ENCODE assay signal across 10 cellular contexts in genomic region chr16:11794991-11795886, GRCh38. TPM values are rescaled to one million over a fixed set of nuclear protein-coding genes. Genes with fewer than 3 reads are reported as not detected.
DNase-seq lines count a peak whose midpoint lies in the region; ATAC-seq, FAIRE-seq and TF ChIP-seq lines count a peak whose summit lies in the region.
"Had no signal": no experiment of that assay in that cellular context is flagged by ENCODE, and none has a peak within 500 bp of the region (broad histone marks: within the 10 kb centered on the region; RNA-seq: fewer than 3 reads in every experiment).

No MANE protein-coding gene starts in this region.

- H3K27me3 Mint-ChIP-seq in activated T-cell treated with anti-CD3 and anti-CD28 coated beads, Interleukin-2, amount 50 U/mL, for 72 hours (ENCODE audit: low read depth), result no peaks in the 10 kb centered on the region
- H3K27me3 Mint-ChIP-seq in activated T-helper 2 cell treated with anti-CD3 and anti-CD28 coated beads, Interferon-gamma antibody, Interleukin-2, Interleukin-4, amounts not matched to agents 10 μg/mL and 5 μg/mL and 100 μg/mL, durations not matched to agents 14 hours and 24 hours and 36 hours (ENCODE audit: low read depth), result no peaks in the 10 kb centered on the region

- H3K36me3 Mint-ChIP-seq in activated T-cell treated with anti-CD3 and anti-CD28 coated beads, Interleukin-2, amount 50 U/mL, for 72 hours (ENCODE audit: insufficient read depth in 2 of 2), result peaks cover 12 to 22% of the 10 kb centered on the region in 2 donors
- H3K36me3 Mint-ChIP-seq in activated T-helper 2 cell treated with anti-CD3 and anti-CD28 coated beads, Interferon-gamma antibody, Interleukin-2, Interleukin-4, amounts not matched to agents 10 μg/mL and 5 μg/mL and 100 μg/mL, durations not matched to agents 14 hours and 24 hours and 36 hours (ENCODE audit: low read depth), result peaks cover 69% of the 10 kb centered on the region

- H3K4me1 Mint-ChIP-seq in activated T-cell treated with anti-CD3 and anti-CD28 coated beads, Interleukin-2, amount 50 U/mL, for 72 hours (ENCODE audit: low read depth), result peaks cover 85% of the 10 kb centered on the region
- H3K4me1 Mint-ChIP-seq in activated T-helper 2 cell treated with anti-CD3 and anti-CD28 coated beads, Interferon-gamma antibody, Interleukin-2, Interleukin-4, amounts not matched to agents 10 μg/mL and 5 μg/mL and 100 μg/mL, durations not matched to agents 14 hours and 24 hours and 36 hours (ENCODE audit: low read depth), result peaks cover 75% of the 10 kb centered on the region

- no peak for ATAC-seq in activated T-cell treated with anti-CD3 and anti-CD28 coated beads, Interleukin-2, amount 50 U/mL, for 72 hours (replicated peaks in 1 of 2)
- ATAC-seq in GM19328 (IDR thresholded peaks at IDR 0.05; ENCODE audit: unreplicated experiment), result no peak

- H3K27me3 ChIP-seq in thymus (ENCODE audit: control insufficient read depth, insufficient read depth), result no peaks in the 10 kb centered on the region

- H3K4me3 Mint-ChIP-seq in activated T-cell treated with anti-CD3 and anti-CD28 coated beads, Interleukin-2, amount 50 U/mL, for 72 hours, result peak overlapping the region; percentile 80 to 94
- peak overlapping the region; percentile 86 for H3K4me3 Mint-ChIP-seq in activated T-helper 2 cell treated with anti-CD3 and anti-CD28 coated beads, Interferon-gamma antibody, Interleukin-2, Interleukin-4, amounts not matched to agents 10 μg/mL and 5 μg/mL and 100 μg/mL, durations not matched to agents 14 hours and 24 hours and 36 hours (ENCODE audit: low read depth)

- H3K27ac ChIP-seq in kidney (ENCODE audit: low read depth in 2 of 2, low read length in 2 of 2), result peak overlapping the region; percentile 87 to 98
- peak overlapping the region; percentile 65 for H3K27ac ChIP-seq in thymus (ENCODE audit: low read depth)

- H3K9me3 Mint-ChIP-seq in activated T-cell treated with anti-CD3 and anti-CD28 coated beads, Interleukin-2, amount 50 U/mL, for 72 hours, result no peaks in the 10 kb centered on the region
- H3K9me3 Mint-ChIP-seq in activated T-helper 2 cell treated with anti-CD3 and anti-CD28 coated beads, Interferon-gamma antibody, Interleukin-2, Interleukin-4, amounts not matched to agents 10 μg/mL and 5 μg/mL and 100 μg/mL, durations not matched to agents 14 hours and 24 hours and 36 hours, result no peaks in the 10 kb centered on the region

- FAIRE-seq in kidney (lab: Jason Lieb, UNC), result no peak

- H3K9me3 ChIP-seq in kidney (ENCODE audit: control insufficient read depth in 1 of 2, low read length in 2 of 2), result no peaks in the 10 kb centered on the region
- H3K9me3 ChIP-seq in thymus (ENCODE audit: control insufficient read depth), result no peaks in the 10 kb centered on the region

- peak overlapping the region; percentile 71 to 81 for H3K4me3 ChIP-seq in kidney (ENCODE audit: low read length in 2 of 2)
- peak overlapping the region; percentile 99 for H3K4me3 ChIP-seq in thymus (ENCODE audit: low read length)

- peak overlapping the region; percentile 99 for H3K27ac Mint-ChIP-seq in activated T-cell treated with anti-CD3 and anti-CD28 coated beads, Interleukin-2, amount 50 U/mL, for 72 hours
- H3K27ac Mint-ChIP-seq in activated T-helper 2 cell treated with anti-CD3 and anti-CD28 coated beads, Interferon-gamma antibody, Interleukin-2, Interleukin-4, amounts not matched to agents 10 μg/mL and 5 μg/mL and 100 μg/mL, durations not matched to agents 14 hours and 24 hours and 36 hours, result peak overlapping the region; percentile 92

- H3K4me1 ChIP-seq in kidney (ENCODE audit: control insufficient read depth in 1 of 2, insufficient read depth in 1 of 2, low read depth in 1 of 2, low read length in 2 of 2) (peaks cover 40 to 42% of the 10 kb centered on the region in 2 donors), thymus (ENCODE audit: control insufficient read depth, insufficient read depth, low read length) (peaks cover 58% of the 10 kb centered on the region)

- DNase-seq in activated T-cell treated with anti-CD3 and anti-CD28 coated beads, Interleukin-2, amount 50 U/mL, for 72 hours, result no peak
- DNase-seq in activated T-cell treated with anti-CD3 and anti-CD28 coated beads, Interleukin-2, amount 50 U/mL, for 1 hour, result no peak
- DNase-seq in activated T-helper 2 cell treated with anti-CD3 and anti-CD28 coated beads, Interferon-gamma antibody, Interleukin-2, Interleukin-4, amounts not matched to agents 10 μg/mL and 5 μg/mL and 100 μg/mL, durations not matched to agents 14 hours and 24 hours and 36 hours (ENCODE audit: low spot score), result no peak
- no peak for DNase-seq in kidney
- no peak for DNase-seq in NCI-H146 treated with DMSO at 0.1 percent for 48 hours (lab: John Stamatoyannopoulos, UW; ENCODE audit: unreplicated experiment)
- no peak for DNase-seq in NCI-H146 (lab: John Stamatoyannopoulos, UW)
- DNase-seq: effector CD8-positive, alpha-beta T cell; GDM1 had no signal

- H3K9ac ChIP-seq in kidney (ENCODE audit: low read length in 2 of 2), result peak overlapping the region in 1 of 2 donors; percentile 90

- WGBS in thymus, result 96% methylated on average over 21 of the region's 21 CpGs

- intact Hi-C loops in activated T-helper 2 cell treated with anti-CD3 and anti-CD28 coated beads, Interferon-gamma antibody, Interleukin-2, Interleukin-4, amounts not matched to agents 10 μg/mL and 5 μg/mL and 100 μg/mL, durations not matched to agents 14 hours and 24 hours and 36 hours (cut with micrococcal nuclease), result loop anchor here (5.0 to 10.0 kb wide), 4 partner anchors 117 to 853 kb away; partner anchors contain the start of genes CLEC16A, DEXI and SOCS1
- intact Hi-C loops in kidney (cut with DNase I), result no loop called here

- H3K36me3 ChIP-seq in kidney (ENCODE audit: control insufficient read depth in 1 of 2, insufficient read depth in 2 of 2, low read length in 2 of 2) (peaks cover 0 to 3% of the 10 kb centered on the region in 2 donors), thymus (ENCODE audit: control insufficient read depth, insufficient read depth) (no peaks in the 10 kb centered on the region)

- no peak for TF ChIP-seq CTCF in kidney (IDR thresholded peaks at IDR 0.05; ENCODE audit: borderline replicate concordance, extremely low read depth, insufficient read depth)

RNA-seq across cellular contexts. Expression of gene ZC3H7A, which starts 1.8 kb away (rescaled TPM):
- 100 to 1,000 TPM in 1 of 2 donors, 10 to 100 TPM in 1; 96.3 to 105 TPM for total RNA-seq in activated T-cell treated with anti-CD3 and anti-CD28 coated beads, Interleukin-2, amount 50 U/mL, for 72 hours
- total RNA-seq in activated T-helper 2 cell treated with anti-CD3 and anti-CD28 coated beads, Interferon-gamma antibody, Interleukin-2, Interleukin-4, amounts not matched to agents 10 μg/mL and 5 μg/mL and 100 μg/mL, durations not matched to agents 14 hours and 24 hours and 36 hours, result 63.4 and 71.1 TPM in 2 replicates
- 59.5 TPM for total RNA-seq in kidney
- polyA plus RNA-seq in kidney (ENCODE audit: insufficient read depth, low read depth, low replicate concordance), result 23.8 TPM
- polyA plus RNA-seq in thymus, result 69.4 TPM

RNA-seq across cellular contexts. Expression of gene TXNDC11, which starts 52.6 kb away (rescaled TPM):
- 10 to 100 TPM; 34.7 to 41.5 TPM for total RNA-seq in activated T-cell treated with anti-CD3 and anti-CD28 coated beads, Interleukin-2, amount 50 U/mL, for 72 hours
- total RNA-seq in activated T-helper 2 cell treated with anti-CD3 and anti-CD28 coated beads, Interferon-gamma antibody, Interleukin-2, Interleukin-4, amounts not matched to agents 10 μg/mL and 5 μg/mL and 100 μg/mL, durations not matched to agents 14 hours and 24 hours and 36 hours, result 48.0 and 53.0 TPM in 2 replicates
- 60.8 TPM for total RNA-seq in kidney
- polyA plus RNA-seq in kidney (ENCODE audit: insufficient read depth, low read depth, low replicate concordance), result 70.9 TPM
- polyA plus RNA-seq in thymus, result 46.4 TPM

RNA-seq across cellular contexts. Expression of gene RSL1D1, which starts 56.1 kb away (rescaled TPM):
- 100 to 1,000 TPM; 267 to 360 TPM for total RNA-seq in activated T-cell treated with anti-CD3 and anti-CD28 coated beads, Interleukin-2, amount 50 U/mL, for 72 hours
- 326 and 348 TPM in 2 replicates for total RNA-seq in activated T-helper 2 cell treated with anti-CD3 and anti-CD28 coated beads, Interferon-gamma antibody, Interleukin-2, Interleukin-4, amounts not matched to agents 10 μg/mL and 5 μg/mL and 100 μg/mL, durations not matched to agents 14 hours and 24 hours and 36 hours
- 101 TPM for total RNA-seq in kidney
- polyA plus RNA-seq in kidney (ENCODE audit: insufficient read depth, low read depth, low replicate concordance) (55.5 TPM), thymus (107 TPM)
